In genomic region chr1:64917328-64917861, GRCh38 we compare ENCODE assay signal across 1 cellular context.
TF ChIP-seq lines count a peak whose summit lies in the region.

No MANE protein-coding gene starts in this region.

TF ChIP-seq in HCT116, 20 proteins besides CTCF, POLR2A, EP300 and RAD21 (continued from another document):
- TF ChIP-seq REST (IDR thresholded peaks at IDR 0.05; ENCODE audit: low read depth) (no peak), ZNF274 (IDR thresholded peaks at IDR 0.05; ENCODE audit: low read depth, low read length) (no peak), EGR1 (IDR thresholded peaks at IDR 0.05; ENCODE audit: low read depth) (no peak)
